24 cellular contexts compared by ENCODE assay signal in genomic region chr3:98990657-98991056, GRCh38.
"Had no signal": no experiment of that assay in that cellular context is flagged by ENCODE, and none has a peak within 500 bp of the region (broad histone marks: within the 10 kb centered on the region; RNA-seq: fewer than 3 reads in every experiment).

No MANE protein-coding gene starts in this region.

- ATAC-seq: effector memory CD8-positive, alpha-beta T cell; esophagus mucosa; gastrocnemius medialis; heart right ventricle; left cardiac atrium; left ventricle myocardium superior; naive thymus-derived CD4-positive, alpha-beta T cell had no signal

- H3K9me3 ChIP-seq: colonic mucosa, esophagus squamous epithelium, gastrocnemius medialis, heart right ventricle, lower lobe of right lung had no signal

- DNase-seq: colonic mucosa; cortex of kidney; effector CD8-positive, alpha-beta T cell; effector memory CD8-positive, alpha-beta T cell; endodermal cell; erythroblast; esophagus squamous epithelium; foreskin fibroblast; foreskin melanocyte; gastrocnemius medialis; glutamatergic neuron; head of caudate nucleus; heart right ventricle; hippocampal formation; left cardiac atrium; left ventricle myocardium superior; lower lobe of right lung; mesenchymal stem cell; naive thymus-derived CD4-positive, alpha-beta T cell had no signal

- FAIRE-seq: endometrium, islet of Langerhans, keratinocyte had no signal

- H3K27me3 ChIP-seq: colonic mucosa, esophagus squamous epithelium, gastrocnemius medialis, heart right ventricle had no signal

- H3K4me1 ChIP-seq: colonic mucosa, gastrocnemius medialis had no signal

- H3K4me3 ChIP-seq: colonic mucosa, esophagus squamous epithelium, gastrocnemius medialis, heart right ventricle, lower lobe of right lung had no signal

- H3K36me3 ChIP-seq: colonic mucosa, esophagus squamous epithelium, gastrocnemius medialis, heart right ventricle, lower lobe of right lung had no signal

- H3K27ac ChIP-seq: colonic mucosa, epithelial cell of prostate, esophagus squamous epithelium, gastrocnemius medialis, heart right ventricle, lower lobe of right lung had no signal
